ENCODE assay signal across 19 cellular contexts in genomic region chr11:117152066-117152465, GRCh38.
"Had no signal": no experiment of that assay in that cellular context is flagged by ENCODE, and none has a peak within 500 bp of the region (broad histone marks: within the 10 kb centered on the region; RNA-seq: fewer than 3 reads in every experiment).

No MANE protein-coding gene starts in this region.

- H3K9me3 ChIP-seq: breast epithelium, colonic mucosa, esophagus muscularis mucosa, gastrocnemius medialis, lower lobe of right lung, prostate gland, SK-N-SH, upper lobe of right lung had no signal

- H3K4me3 Mint-ChIP-seq: activated T-helper 17 cell treated with anti-CD3 and anti-CD28 coated beads, Interleukin-2, amount 50 U/mL, for 72 hours; T-helper 2 cell treated with Interferon-gamma antibody and Interleukin-4, amounts not matched to agents 5 μg/mL and 100 μg/mL, for 36 hours had no signal

- H3K36me3 ChIP-seq: breast epithelium, colonic mucosa, prostate gland had no signal

- H3K27me3 ChIP-seq: breast epithelium, colonic mucosa, esophagus muscularis mucosa, gastrocnemius medialis, upper lobe of right lung had no signal

- ATAC-seq: activated naive CD4-positive, alpha-beta T cell treated with anti-CD3 and anti-CD28 coated beads, Interleukin-2, amount 50 U/mL, for 72 hours; activated T-helper 17 cell treated with anti-CD3 and anti-CD28 coated beads, Interleukin-2, amount 50 U/mL, for 72 hours; gastrocnemius medialis; left lobe of liver; lower lobe of right lung; naive thymus-derived CD4-positive, alpha-beta T cell; stimulated activated naive CD8-positive, alpha-beta T cell treated with anti-CD3 and anti-CD28 coated beads, Interleukin-15, Interleukin-2, amounts not matched to agents 100 U/mL and 50 U/mL, for 24 hours; upper lobe of right lung had no signal

- H3K4me3 ChIP-seq: breast epithelium, colonic mucosa, esophagus muscularis mucosa, gastrocnemius medialis, lower lobe of right lung, prostate gland, upper lobe of right lung had no signal

- H3K27ac Mint-ChIP-seq: activated naive CD4-positive, alpha-beta T cell treated with anti-CD3 and anti-CD28 coated beads, Interleukin-2, amount 50 U/mL, for 72 hours; activated T-helper 17 cell treated with anti-CD3 and anti-CD28 coated beads, Interleukin-2, amount 50 U/mL, for 72 hours; T-helper 2 cell treated with Interferon-gamma antibody and Interleukin-4, amounts not matched to agents 5 μg/mL and 100 μg/mL, for 36 hours had no signal

- DNase-seq: activated CD4-positive, alpha-beta T cell treated with anti-CD3 and anti-CD28 coated beads, Interleukin-2, amount 50 U/mL, for 48 hours; amniotic stem cell; colonic mucosa; gastrocnemius medialis; lower lobe of right lung; mesendoderm; naive thymus-derived CD4-positive, alpha-beta T cell; SK-N-SH; stimulated activated CD4-positive, alpha-beta T cell treated with anti-CD3 and anti-CD28 coated beads, Interleukin-4, amount 100 ng/mL, for 24 hours; stimulated activated naive CD8-positive, alpha-beta T cell treated with anti-CD3 and anti-CD28 coated beads, Interleukin-15, Interleukin-2, amounts not matched to agents 100 U/mL and 50 U/mL, for 24 hours; upper lobe of right lung; WERI-Rb-1 had no signal

- H3K9me3 Mint-ChIP-seq: activated naive CD4-positive, alpha-beta T cell treated with anti-CD3 and anti-CD28 coated beads, Interleukin-2, amount 50 U/mL, for 72 hours; activated T-helper 17 cell treated with anti-CD3 and anti-CD28 coated beads, Interleukin-2, amount 50 U/mL, for 72 hours; naive thymus-derived CD4-positive, alpha-beta T cell; T-helper 2 cell treated with Interferon-gamma antibody and Interleukin-4, amounts not matched to agents 5 μg/mL and 100 μg/mL, for 36 hours had no signal

- H3K27me3 Mint-ChIP-seq: activated T-helper 17 cell treated with anti-CD3 and anti-CD28 coated beads, Interleukin-2, amount 50 U/mL, for 72 hours; naive thymus-derived CD4-positive, alpha-beta T cell had no signal

- H3K27ac ChIP-seq: breast epithelium, colonic mucosa, esophagus muscularis mucosa, gastrocnemius medialis, lower lobe of right lung, prostate gland, upper lobe of right lung, WERI-Rb-1 had no signal

- H3K4me1 ChIP-seq: breast epithelium, colonic mucosa, prostate gland had no signal
